8 cellular contexts compared by ENCODE assay signal in genomic region chr11:97745515-97746050, GRCh38.
"Had no signal": no experiment of that assay in that cellular context is flagged by ENCODE, and none has a peak within 500 bp of the region (broad histone marks: within the 10 kb centered on the region; RNA-seq: fewer than 3 reads in every experiment).

No MANE protein-coding gene starts in this region.

- DNase-seq: GM23248, GOT3, H7, HFFc6 had no signal

- ATAC-seq: HCT116, HepG2 had no signal

- H3K4me3 ChIP-seq: GM23248, HAP-1 had no signal

- H3K27ac ChIP-seq: GM23248, HL-60 had no signal

- H2AFZ ChIP-seq: GM23248 had no signal

- H3K9me3 ChIP-seq: HAP-1 had no signal

- H3K9ac ChIP-seq: GM23248 had no signal

- H3K36me3 ChIP-seq: HAP-1 had no signal
